12 cellular contexts compared by ENCODE assay signal in genomic region chr14:94867931-94868597, GRCh38.
DNase-seq lines count a peak whose midpoint lies in the region; FAIRE-seq lines count a peak whose summit lies in the region.
"Had no signal": no experiment of that assay in that cellular context is flagged by ENCODE, and none has a peak within 500 bp of the region (broad histone marks: within the 10 kb centered on the region; RNA-seq: fewer than 3 reads in every experiment).

No MANE protein-coding gene starts in this region.

- no peak overlapping the region for H3K9ac ChIP-seq in adipocyte (ENCODE audit: low read length)
- H3K9ac ChIP-seq: BLaER1 treated with 17β-estradiol and CSF1 and Interleukin-3, amounts not matched to agents 10 nM and 100 nM had no signal

- no peaks in the 10 kb centered on the region for H3K9me3 ChIP-seq in adipocyte (ENCODE audit: control insufficient read depth, low read length)
- H3K9me3 ChIP-seq: BLaER1 treated with 17β-estradiol and CSF1 and Interleukin-3, amounts not matched to agents 10 nM and 100 nM had no signal

- FAIRE-seq in RCC 7860 (lab: Jason Lieb, UNC) = no peak

- H3K4me3 ChIP-seq in H7 (ENCODE audit: insufficient read depth, low read depth, low read length) = no peak overlapping the region
- H3K4me3 ChIP-seq in adipocyte (ENCODE audit: low read length) = no peak overlapping the region
- H3K4me3 ChIP-seq: BLaER1 treated with 17β-estradiol and CSF1 and Interleukin-3, amounts not matched to agents 10 nM and 100 nM; lung had no signal

- H3K27me3 ChIP-seq in H7 (ENCODE audit: control insufficient read depth, insufficient read depth, low read length) = no peaks in the 10 kb centered on the region
- peaks cover 15% of the 10 kb centered on the region for H3K27me3 ChIP-seq in adipocyte (replicated peaks; ENCODE audit: control insufficient read depth, insufficient read depth, low read length)
- H3K27me3 ChIP-seq: BLaER1 treated with 17β-estradiol and CSF1 and Interleukin-3, amounts not matched to agents 10 nM and 100 nM had no signal

- H3K36me3 ChIP-seq in H7 (replicated peaks; ENCODE audit: control insufficient read depth, insufficient read depth, low read length) = no peaks in the 10 kb centered on the region
- H3K36me3 ChIP-seq in adipocyte (ENCODE audit: control insufficient read depth, insufficient read depth, low read length, severe bottlenecking) = no peaks in the 10 kb centered on the region
- H3K36me3 ChIP-seq: BLaER1 treated with 17β-estradiol and CSF1 and Interleukin-3, amounts not matched to agents 10 nM and 100 nM had no signal

- no peaks in the 10 kb centered on the region for H3K4me1 ChIP-seq in adipocyte (ENCODE audit: control insufficient read depth, insufficient read depth, low read length)
- H3K4me1 ChIP-seq: BLaER1 treated with 17β-estradiol and CSF1 and Interleukin-3, amounts not matched to agents 10 nM and 100 nM had no signal

- DNase-seq in H7 = peak; percentile 60
- DNase-seq in adipocyte (ENCODE audit: low read depth) = peak; percentile 30
- peak; percentile 43 to 67 for DNase-seq in hippocampal formation (lab: John Stamatoyannopoulos, UW)
- DNase-seq in stromal cell of bone marrow (ENCODE audit: low read depth) = peak; percentile 53
- no peak for DNase-seq in activated CD4-positive, alpha-beta T cell treated with anti-CD3 and anti-CD28 coated beads, Interleukin-2, amount 50 U/mL, for 4 hours
- no peak for DNase-seq in NK-92 (lab: John Stamatoyannopoulos, UW; ENCODE audit: unreplicated experiment)
- no peak for DNase-seq in CD1c-positive myeloid dendritic cell (ENCODE audit: extremely low spot score)
- DNase-seq in RCC 7860 (ENCODE audit: low spot score) = no peak
- DNase-seq: activated CD8-positive, alpha-beta T cell treated with anti-CD3 and anti-CD28 coated beads, Interleukin-2, amount 10 ng/mL, durations not matched to agents 7 days and 5 days; NCI-H146 had no signal

Comparison
In these comparisons a context has a peak if more than half of its experiments do, and no peak if none do; other contexts are left out.
1. DNase-seq: peak in H7 (single experiment), adipocyte (single experiment), hippocampal formation (2 of 2) and stromal cell of bone marrow (single experiment); none in activated CD4-positive, alpha-beta T cell treated with anti-CD3 and anti-CD28 coated beads, Interleukin-2, amount 50 U/mL, for 4 hours (0 of 2), NK-92 (single experiment), CD1c-positive myeloid dendritic cell (single experiment) and RCC 7860 (single experiment).